22 cellular contexts compared by ENCODE assay signal in genomic region chr6:11398451-11399326, GRCh38.
A peak's percentile ranks its signal among the peaks of the same experiment; 100 is the strongest.
DNase-seq lines count a peak whose midpoint lies in the region; ATAC-seq and TF ChIP-seq lines count a peak whose summit lies in the region.
"Had no signal": no experiment of that assay in that cellular context is flagged by ENCODE, and none has a peak within 500 bp of the region (broad histone marks: within the 10 kb centered on the region; RNA-seq: fewer than 3 reads in every experiment).

No MANE protein-coding gene starts in this region.

- H3K4me3 ChIP-seq in adipocyte (ENCODE audit: low read length): no peak overlapping the region
- no peak overlapping the region for H3K4me3 ChIP-seq in upper lobe of right lung
- H3K4me3 ChIP-seq in SJCRH30: no peak overlapping the region
- H3K4me3 ChIP-seq: ascending aorta, heart left ventricle, lung, ovary, SJSA1, upper lobe of left lung had no signal

- H3K36me3 ChIP-seq in adipocyte (ENCODE audit: control insufficient read depth, insufficient read depth, low read length, severe bottlenecking) (no peaks in the 10 kb centered on the region), upper lobe of right lung (no peaks in the 10 kb centered on the region), SJCRH30 (no peaks in the 10 kb centered on the region)
- H3K36me3 ChIP-seq: ascending aorta, heart left ventricle, ovary, SJSA1, upper lobe of left lung had no signal

- no peak for TF ChIP-seq CTCF in upper lobe of right lung (IDR thresholded peaks at IDR 0.05)

- no peak overlapping the region for H3K9ac ChIP-seq in adipocyte (ENCODE audit: low read length)

- H3K9me3 ChIP-seq in adipocyte (ENCODE audit: control insufficient read depth, low read length) (no peaks in the 10 kb centered on the region), upper lobe of right lung (no peaks in the 10 kb centered on the region), SJCRH30 (replicated peaks) (no peaks in the 10 kb centered on the region)
- H3K9me3 ChIP-seq: ascending aorta, heart left ventricle, ovary, SJSA1, upper lobe of left lung had no signal

- H3K27me3 ChIP-seq in adipocyte (replicated peaks; ENCODE audit: control insufficient read depth, insufficient read depth, low read length): peaks cover 8% of the 10 kb centered on the region
- no peaks in the 10 kb centered on the region for H3K27me3 ChIP-seq in upper lobe of right lung
- no peaks in the 10 kb centered on the region for H3K27me3 ChIP-seq in SJCRH30
- H3K27me3 ChIP-seq: ascending aorta, heart left ventricle, ovary, SJSA1, upper lobe of left lung had no signal

- peak overlapping the region; percentile 43 for H3K27ac ChIP-seq in upper lobe of right lung
- no peak overlapping the region for H3K27ac ChIP-seq in SJCRH30
- H3K27ac ChIP-seq: ascending aorta, heart left ventricle, ovary, SJSA1, VCaP had no signal

- DNase-seq in M059J (ENCODE audit: low read depth) (peak; percentile 59), adipocyte (ENCODE audit: low read depth) (peak; percentile 61), left colon (no peak), upper lobe of right lung (no peak), NCI-H524 treated with DMSO at 0.1 percent for 48 hours (lab: John Stamatoyannopoulos, UW) (no peak), SJCRH30 (no peak), NCI-H526 treated with DMSO at 0.1 percent for 48 hours (lab: John Stamatoyannopoulos, UW) (no peak)
- DNase-seq: activated CD4-positive, alpha-beta memory T cell treated with anti-CD3 and anti-CD28 coated beads for 36 hours; activated naive CD4-positive, alpha-beta T cell treated with Interleukin-2 at 50 U/mL for 16 hours; activated T-cell treated with anti-CD3 and anti-CD28 coated beads for 4 hours; effector memory CD4-positive, alpha-beta T cell; heart left ventricle; NCI-H1092 treated with DMSO at 0.1 percent for 48 hours; NCI-H2081 treated with DMSO at 0.1 percent for 48 hours; NCI-H510A; ovary; T-helper 17 cell; upper lobe of left lung had no signal

- H3K4me1 ChIP-seq in adipocyte (ENCODE audit: control insufficient read depth, insufficient read depth, low read length) (peaks cover 14% of the 10 kb centered on the region), upper lobe of right lung (peaks cover 13% of the 10 kb centered on the region), SJCRH30 (no peaks in the 10 kb centered on the region)

- intact Hi-C loops in left colon (cut with DNase I, micrococcal nuclease) (no loop called here), upper lobe of right lung (cut with DNase I) (no loop called here)

- peak; percentile 69 for ATAC-seq in left colon
- ATAC-seq in upper lobe of right lung: no peak
- ATAC-seq: heart left ventricle, T-helper 17 cell had no signal

Comparison
In these comparisons a context has a peak if more than half of its experiments do, and no peak if none do; other contexts are left out.
1. DNase-seq: peak in M059J (single experiment) and adipocyte (single experiment); none in left colon (0 of 2), upper lobe of right lung (single experiment), NCI-H524 treated with DMSO at 0.1 percent for 48 hours (single experiment), SJCRH30 (0 of 2) and NCI-H526 treated with DMSO at 0.1 percent for 48 hours (single experiment).